Comparison of ENCODE assay signal across 8 cellular contexts in the genomic region with DNA sequence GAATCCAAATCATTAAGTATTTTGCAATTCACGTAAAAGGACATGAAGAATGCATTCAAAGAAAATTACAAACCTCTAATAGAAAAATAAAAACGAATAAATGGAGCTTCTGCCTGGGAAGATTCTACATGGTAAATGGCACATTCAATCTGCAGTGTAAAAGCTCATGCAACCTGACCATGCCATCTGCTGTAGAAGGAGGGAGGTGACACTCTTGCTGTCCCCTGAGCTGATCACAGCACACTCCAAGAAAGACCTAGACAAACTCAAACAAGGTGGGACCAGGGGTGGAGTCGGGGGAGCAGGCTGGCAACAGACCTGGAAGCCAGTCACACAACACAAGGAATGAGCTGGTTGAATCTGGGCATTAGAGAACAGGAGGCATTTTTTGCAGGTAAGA.
DNase-seq lines count a peak whose midpoint lies in the region; TF ChIP-seq lines count a peak whose summit lies in the region.

No MANE protein-coding gene starts in this region.

- no peak overlapping the region for H3K4me3 ChIP-seq in astrocyte of the spinal cord (ENCODE audit: low read depth, low read length)

- peak; percentile 36 for TF ChIP-seq CTCF in astrocyte of the spinal cord (IDR thresholded peaks at IDR 0.05; ENCODE audit: low read depth, low read length)
- TF ChIP-seq CTCF in neural crest cell (conservative IDR thresholded peaks at IDR 0.05) = no peak

- no peaks in the 10 kb centered on the region for H3K36me3 Mint-ChIP-seq in neural crest cell (ENCODE audit: low read depth)

- peak; percentile 38 for DNase-seq in NCI-H2171 treated with DMSO at 0.1 percent for 48 hours (lab: John Stamatoyannopoulos, UW)
- no peak for DNase-seq in NCI-H2171 (lab: John Stamatoyannopoulos, UW)
- peak; percentile 43 for DNase-seq in HuH-7 (ENCODE audit: low spot score)
- DNase-seq in astrocyte of the spinal cord (ENCODE audit: low read depth, low spot score) = no peak
- no peak for DNase-seq in neural crest cell (ENCODE audit: low read depth, low spot score)
- no peak for DNase-seq in retina
- no peak for DNase-seq in HCEC 1CT
- DNase-seq in RKO (ENCODE audit: low spot score) = no peak

- peaks cover 13% of the 10 kb centered on the region for H3K4me1 Mint-ChIP-seq in neural crest cell

- peak overlapping the region; percentile 14 for H3K4me3 Mint-ChIP-seq in neural crest cell

- no peak overlapping the region for H3K27ac Mint-ChIP-seq in neural crest cell (ENCODE audit: unreplicated experiment)

- in situ Hi-C loops in astrocyte of the spinal cord (cut with HindIII; ENCODE audit: low sequenced_read_pairs) = no loop called here

- no peaks in the 10 kb centered on the region for H3K9me3 Mint-ChIP-seq in neural crest cell

- H3K27me3 Mint-ChIP-seq in neural crest cell (ENCODE audit: low read depth) = peaks cover 28% of the 10 kb centered on the region

Comparison
In these comparisons a context has a peak if more than half of its experiments do, and no peak if none do; other contexts are left out.
1. DNase-seq: peak in NCI-H2171 treated with DMSO at 0.1 percent for 48 hours (single experiment) and HuH-7 (single experiment); none in NCI-H2171 (single experiment), astrocyte of the spinal cord (single experiment), neural crest cell (single experiment), retina (single experiment), HCEC 1CT (single experiment) and RKO (single experiment).